In genomic region chr11:117107701-117108590, GRCh38 we compare ENCODE assay signal across 12 cellular contexts.
"Had no signal": no experiment of that assay in that cellular context is flagged by ENCODE, and none has a peak within 500 bp of the region (broad histone marks: within the 10 kb centered on the region; RNA-seq: fewer than 3 reads in every experiment).

No MANE protein-coding gene starts in this region.

- DNase-seq: activated CD4-positive, alpha-beta T cell treated with anti-CD3 and anti-CD28 coated beads, Interleukin-2, amount 50 U/mL, for 48 hours; activated CD4-positive, CD25-positive, alpha-beta regulatory T cell treated with anti-CD3 and anti-CD28 coated beads, Interleukin-2, amount 50 U/mL, for 72 hours; activated CD8-positive, alpha-beta memory T cell treated with anti-CD3 and anti-CD28 coated beads, Interleukin-2, amount 10 ng/mL, durations not matched to agents 7 days and 5 days; activated effector memory CD4-positive, alpha-beta T cell treated with anti-CD3 and anti-CD28 coated beads, Interleukin-2, amount 50 U/mL, for 16 hours; activated T-cell treated with anti-CD3 and anti-CD28 coated beads, Interleukin-2, amount 50 U/mL, for 4 hours; colonic mucosa; effector CD8-positive, alpha-beta T cell; naive B cell; retina; stimulated activated CD4-positive, alpha-beta T cell treated with anti-CD3 and anti-CD28 coated beads, Interleukin-4, amount 100 ng/mL, for 4 hours had no signal

- H3K27me3 ChIP-seq: colonic mucosa had no signal

- H3K4me3 ChIP-seq: colonic mucosa, lung had no signal

- ATAC-seq: activated CD8-positive, alpha-beta memory T cell treated with anti-CD3 and anti-CD28 coated beads, Interleukin-2, amount 10 ng/mL, durations not matched to agents 7 days and 5 days; activated T-cell treated with anti-CD3 and anti-CD28 coated beads, Interleukin-2, amount 50 U/mL, for 4 hours had no signal

- H3K36me3 ChIP-seq: colonic mucosa had no signal

- H3K4me1 ChIP-seq: colonic mucosa, parathyroid adenoma had no signal

- H3K27ac ChIP-seq: colonic mucosa, parathyroid adenoma had no signal

- H3K9me3 ChIP-seq: colonic mucosa had no signal
